16 cellular contexts compared by ENCODE assay signal in the genomic region with DNA sequence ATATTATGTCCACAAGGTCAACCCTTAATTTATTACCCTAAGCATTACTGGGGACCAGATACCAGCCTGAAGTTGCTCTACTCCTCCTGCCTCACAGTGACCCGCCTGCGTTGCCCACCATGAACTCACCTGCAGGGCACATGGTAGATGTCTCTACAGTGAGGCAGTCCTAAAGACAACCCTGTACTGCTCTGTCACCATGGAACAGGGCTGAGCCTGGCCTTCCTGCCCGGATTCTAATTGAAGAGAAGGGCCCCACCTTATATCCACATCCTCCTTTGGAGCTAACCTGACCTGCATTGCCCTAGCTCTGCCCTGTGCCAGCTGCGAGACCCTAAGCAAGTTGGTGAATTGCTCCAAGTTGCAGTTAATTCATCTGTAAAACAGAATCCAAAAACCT. TPM values are rescaled to one million over a fixed set of nuclear protein-coding genes. Genes with fewer than 3 reads are reported as not detected.
A peak's percentile ranks its signal among the peaks of the same experiment; 100 is the strongest.
DNase-seq lines count a peak whose midpoint lies in the region; TF ChIP-seq lines count a peak whose summit lies in the region.
"Had no signal": no experiment of that assay in that cellular context is flagged by ENCODE, and none has a peak within 500 bp of the region (broad histone marks: within the 10 kb centered on the region; RNA-seq: fewer than 3 reads in every experiment).

No MANE protein-coding gene starts in this region.

- DNase-seq in HT-29 (ENCODE audit: low spot score) (peak; percentile 43), colonic mucosa (peak; percentile 59), mesenteric fat pad (ENCODE audit: low spot score) (peak; percentile 45), smooth muscle cell (lab: John Stamatoyannopoulos, UW; ENCODE audit: unreplicated experiment) (no peak), mucosa of gallbladder (ENCODE audit: low spot score) (no peak), head of caudate nucleus (no peak), C1 segment of cervical spinal cord (lab: John Stamatoyannopoulos, UW) (no peak)
- DNase-seq: activated CD4-positive, alpha-beta T cell treated with anti-CD3 and anti-CD28 coated beads, Interleukin-2, amount 50 U/mL, for 4 hours; activated gamma-delta T cell; adrenal gland; CD8-positive, alpha-beta memory T cell; NCI-H1694 treated with DMSO at 0.1 percent for 48 hours; NCI-H226; NCI-H82; WERI-Rb-1 had no signal

- H3F3A ChIP-seq in smooth muscle cell (ENCODE audit: low read depth): peaks cover 23% of the 10 kb centered on the region

- H3K9me3 ChIP-seq in colonic mucosa (no peaks in the 10 kb centered on the region), smooth muscle cell (replicated peaks; ENCODE audit: low read depth) (no peaks in the 10 kb centered on the region)
- H3K9me3 ChIP-seq: adrenal gland had no signal

- H3K27ac ChIP-seq in colonic mucosa: peak overlapping the region; percentile 51
- peak overlapping the region; percentile 87 for H3K27ac ChIP-seq in smooth muscle cell (ENCODE audit: low read depth)
- H3K27ac ChIP-seq: WERI-Rb-1 had no signal

- H3K9ac ChIP-seq in colonic mucosa (ENCODE audit: low read depth in 2 of 2, low read length in 2 of 2) (peak overlapping the region in 1 of 2 donors; percentile 76), smooth muscle cell (ENCODE audit: low read depth) (peak overlapping the region; percentile 48)

- H3K79me2 ChIP-seq in smooth muscle cell (ENCODE audit: low read depth): peaks cover 82% of the 10 kb centered on the region

- H3K4me3 ChIP-seq in colonic mucosa (no peak overlapping the region), smooth muscle cell (no peak overlapping the region)
- H3K4me3 ChIP-seq: adrenal gland, K562 had no signal

- TF ChIP-seq CTCF in colonic mucosa (IDR thresholded peaks at IDR 0.05) (no peak), smooth muscle cell (IDR thresholded peaks at IDR 0.05; ENCODE audit: borderline replicate concordance, insufficient read depth, poor library complexity, severe bottlenecking) (no peak)

- 91% methylated on average over 4 of the region's 4 CpGs for WGBS in smooth muscle cell (ENCODE audit: low lambda C conversion rate)

- intact Hi-C loops in colonic mucosa (cut with DNase I): loop anchor here (10.0 kb wide), 1 partner anchor 66 kb away; no protein-coding TSS in a partner anchor
- intact Hi-C loops in head of caudate nucleus (cut with DNase I): loop anchor here (10.0 kb wide), 1 partner anchor 246 kb away; no protein-coding TSS in a partner anchor

- H3K4me1 ChIP-seq in colonic mucosa (peaks cover 54% of the 10 kb centered on the region), smooth muscle cell (ENCODE audit: low read depth) (peaks cover 20% of the 10 kb centered on the region)

- H2AFZ ChIP-seq in smooth muscle cell (ENCODE audit: low read depth): no peak overlapping the region

- H3K27me3 ChIP-seq in colonic mucosa (no peaks in the 10 kb centered on the region), smooth muscle cell (ENCODE audit: low read depth) (no peaks in the 10 kb centered on the region)
- H3K27me3 ChIP-seq: adrenal gland had no signal

- H4K20me1 ChIP-seq in smooth muscle cell (ENCODE audit: low read depth): peaks cover 78% of the 10 kb centered on the region

- H3K4me2 ChIP-seq in smooth muscle cell: peak overlapping the region; percentile 95

- H3K36me3 ChIP-seq in colonic mucosa: no peaks in the 10 kb centered on the region
- H3K36me3 ChIP-seq in smooth muscle cell (ENCODE audit: low read depth): no peaks in the 10 kb centered on the region
- H3K36me3 ChIP-seq: adrenal gland, WERI-Rb-1 had no signal

RNA-seq across cellular contexts. Expression of a gene that starts 4.1 kb away (rescaled TPM):
- 2.7 and 3.0 TPM in 2 replicates for total RNA-seq in HT-29 (2014; rRNA removed; shearing (Covaris generic))
- total RNA-seq in colonic mucosa (10 to 100 TPM; 37.5 to 40.8 TPM), mesenteric fat pad (51.3 TPM), smooth muscle cell (37.6 and 37.9 TPM in 2 replicates), mucosa of gallbladder (62.3 TPM)
- polyA plus RNA-seq in smooth muscle cell: 30.1 and 33.4 TPM in 2 replicates

Comparison
In these comparisons a context has a peak if more than half of its experiments do, and no peak if none do; other contexts are left out.
1. DNase-seq: peak in HT-29 (single experiment), colonic mucosa (single experiment) and mesenteric fat pad (single experiment); none in smooth muscle cell (single experiment), mucosa of gallbladder (single experiment), head of caudate nucleus (0 of 42) and C1 segment of cervical spinal cord (0 of 14).